In the genomic region with DNA sequence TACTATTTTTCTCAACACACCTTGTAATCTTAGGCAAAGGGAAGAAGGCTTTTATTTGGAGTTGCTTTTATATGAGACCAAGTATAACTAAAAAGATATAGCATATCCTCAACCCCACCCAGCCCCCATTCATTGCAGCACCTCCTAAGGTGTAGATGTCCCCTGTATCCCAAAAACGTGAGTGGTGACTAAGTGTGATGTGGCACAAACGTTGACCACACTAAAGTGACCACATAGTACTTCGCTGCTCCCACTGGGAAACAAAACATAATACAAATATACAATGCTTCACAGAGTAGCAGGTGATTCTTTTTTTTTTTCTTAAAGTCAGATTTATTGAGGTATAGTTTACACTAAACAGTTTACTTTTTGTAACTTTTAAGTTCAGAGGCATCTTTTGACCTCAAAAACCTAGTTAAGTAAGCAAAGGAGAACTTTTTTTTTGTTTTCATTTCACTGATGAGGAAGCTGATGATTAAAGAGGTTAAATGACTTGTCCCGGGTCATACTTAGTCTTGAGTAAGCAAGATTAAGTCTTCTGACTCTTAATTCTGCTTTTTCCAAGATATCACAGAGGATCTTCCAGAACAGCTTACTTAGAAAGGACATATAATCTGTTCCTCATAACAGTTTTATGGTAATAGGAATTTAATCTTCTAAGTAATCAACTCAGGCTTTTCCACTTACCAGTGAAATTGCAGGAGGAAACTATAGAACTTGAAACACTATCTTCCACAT, we compare ENCODE assay signal across 24 cellular contexts.
DNase-seq lines count a peak whose midpoint lies in the region; TF ChIP-seq lines count a peak whose summit lies in the region.
"Had no signal": no experiment of that assay in that cellular context is flagged by ENCODE, and none has a peak within 500 bp of the region (broad histone marks: within the 10 kb centered on the region; RNA-seq: fewer than 3 reads in every experiment).

No MANE protein-coding gene starts in this region.

- H3K4me3 ChIP-seq in PC-9 (no peak overlapping the region), Peyer's patch (no peak overlapping the region)
- H3K4me3 ChIP-seq: cardiac muscle cell, SK-N-MC, thoracic aorta, vagina had no signal

- CTCF ChIA-PET in PC-9 (lab: Charles Lee) = no interaction called here

- H3K36me3 ChIP-seq in PC-9 (ENCODE audit: low read depth) (no peaks in the 10 kb centered on the region), Peyer's patch (no peaks in the 10 kb centered on the region)
- H3K36me3 ChIP-seq: cardiac muscle cell, thoracic aorta, vagina had no signal

- TF ChIP-seq CTCF in PC-9 (conservative IDR thresholded peaks at IDR 0.05) (no peak), Peyer's patch (IDR thresholded peaks at IDR 0.05) (no peak)

- no peaks in the 10 kb centered on the region for H3K27me3 ChIP-seq in PC-9 (ENCODE audit: insufficient read depth, low read depth)
- H3K27me3 ChIP-seq in Peyer's patch = no peaks in the 10 kb centered on the region
- H3K27me3 ChIP-seq: cardiac muscle cell, vagina had no signal

- H3K4me1 ChIP-seq in PC-9 (replicated peaks; ENCODE audit: insufficient read depth) = peaks cover 28% of the 10 kb centered on the region
- H3K4me1 ChIP-seq in Peyer's patch = no peaks in the 10 kb centered on the region
- H3K4me1 ChIP-seq: vagina had no signal

- H3K9me3 ChIP-seq in PC-9 (ENCODE audit: insufficient read depth, low read depth) (no peaks in the 10 kb centered on the region; the same call in 1 of the 2 replicates), Peyer's patch (no peaks in the 10 kb centered on the region)
- H3K9me3 ChIP-seq: thoracic aorta, vagina had no signal

- DNase-seq in CD1c-positive myeloid dendritic cell (ENCODE audit: extremely low spot score) (peak; percentile 76), HT1080 (ENCODE audit: low read depth) (peak; percentile 59), PC-9 (no peak), kidney tubule cell (ENCODE audit: low spot score) (peak; percentile 2), ecto neural progenitor cell (ENCODE audit: low spot score) (no peak), Peyer's patch (no peak)
- DNase-seq in effector CD4-positive, alpha-beta T cell = no peak
- DNase-seq in stimulated activated CD4-positive, alpha-beta T cell treated with anti-CD3 and anti-CD28 coated beads, Interleukin-4, amount 100 ng/mL, for 1 hour = no peak
- DNase-seq: activated CD4-positive, CD25-positive, alpha-beta regulatory T cell treated with anti-CD3 and anti-CD28 coated beads, Interleukin-2, amount 50 U/mL, for 72 hours; activated CD8-positive, alpha-beta T cell treated with anti-CD3 and anti-CD28 coated beads, Interleukin-2, amount 10 ng/mL, durations not matched to agents 7 days and 5 days; CD8-positive, alpha-beta T cell; effector memory CD8-positive, alpha-beta T cell; mesenchymal stem cell; NCI-H1048; NCI-H774; retina; small intestine; stimulated activated naive CD8-positive, alpha-beta T cell treated with anti-CD3 and anti-CD28 coated beads, Interleukin-15, amount 100 ng/mL, for 72 hours; T-helper 17 cell had no signal

- no peak for TF ChIP-seq POLR2A in Peyer's patch (IDR thresholded peaks at IDR 0.05)

- H3K9me2 ChIP-seq in PC-9 (ENCODE audit: insufficient read depth) = no peaks in the 10 kb centered on the region

- H3F3A ChIP-seq in PC-9 (ENCODE audit: insufficient read depth, low read depth) = peaks cover 11% of the 10 kb centered on the region; the same call in 1 of the 2 replicates

- POLR2A ChIA-PET in PC-9 (lab: Charles Lee; ENCODE audit: unreplicated experiment) = no interaction called here

- no peaks in the 10 kb centered on the region for H4K20me1 ChIP-seq in PC-9 (ENCODE audit: insufficient read depth)

- no peaks in the 10 kb centered on the region for H3K79me2 ChIP-seq in PC-9 (ENCODE audit: low read depth)
- H3K79me2 ChIP-seq: parathyroid adenoma had no signal

- 0 out of 2 replicates have a peak overlapping the region, but pooled peaks have one; percentile 20 for H3K4me2 ChIP-seq in PC-9

- H2AFZ ChIP-seq in PC-9 = peak overlapping the region; percentile 66; the same call in 1 of the 2 replicates
- H2AFZ ChIP-seq: parathyroid adenoma had no signal

- H3K27ac ChIP-seq in PC-9 = no peak overlapping the region
- no peak overlapping the region for H3K27ac ChIP-seq in Peyer's patch
- H3K27ac ChIP-seq: cardiac muscle cell, parathyroid adenoma, SK-N-MC, thoracic aorta, vagina had no signal

- BruUV-seq in PC-9 (replicated peaks; lab: Mats Ljungman, UMichigan) = no TSS peak

- intact Hi-C loops in PC-9 (cut with micrococcal nuclease; ENCODE audit: unreplicated experiment) = no loop called here

Comparison
In these comparisons a context has a peak if more than half of its experiments do, and no peak if none do; other contexts are left out.
1. DNase-seq: peak in CD1c-positive myeloid dendritic cell (single experiment), HT1080 (single experiment) and kidney tubule cell (single experiment); none in PC-9 (0 of 2), ecto neural progenitor cell (single experiment), effector CD4-positive, alpha-beta T cell (single experiment), stimulated activated CD4-positive, alpha-beta T cell treated with anti-CD3 and anti-CD28 coated beads, Interleukin-4, amount 100 ng/mL, for 1 hour (single experiment) and Peyer's patch (0 of 3).